Comparison of ENCODE assay signal across 1 cellular context in genomic region chr9:129558551-129559505, GRCh38.
A peak's percentile ranks its signal among the peaks of the same experiment; 100 is the strongest.
TF ChIP-seq lines count a peak whose summit lies in the region.

No MANE protein-coding gene starts in this region.

TF ChIP-seq in HepG2, 621 proteins besides CTCF, POLR2A, EP300 and RAD21 (continued from another document and continues in another):
- TF ChIP-seq PBX2 (CRISPR knock-in tag; IDR thresholded peaks at IDR 0.05) (no peak), GPN1 (CRISPR knock-in tag; IDR thresholded peaks at IDR 0.05; ENCODE audit: borderline replicate concordance) (0 out of 2 replicates have a peak, but pooled peaks have one; percentile 26), SETDB1 (CRISPR knock-in tag; IDR thresholded peaks at IDR 0.05; ENCODE audit: borderline replicate concordance) (0 out of 2 replicates have a peak, but pooled peaks have one; percentile 34), ZNF749 (CRISPR knock-in tag; IDR thresholded peaks at IDR 0.05; ENCODE audit: borderline replicate concordance) (peak; percentile 96), SMAD3 (CRISPR knock-in tag; IDR thresholded peaks at IDR 0.05) (peak; percentile 83), SIX1 (CRISPR knock-in tag; IDR thresholded peaks at IDR 0.05; ENCODE audit: borderline replicate concordance) (peak; percentile 62), ZNF543 (CRISPR knock-in tag; IDR thresholded peaks at IDR 0.05) (peak; percentile 87), ZNF251 (CRISPR knock-in tag; IDR thresholded peaks at IDR 0.05) (peak; percentile 66; the same call in 1 of the 2 replicates), ZNF547 (CRISPR knock-in tag; IDR thresholded peaks at IDR 0.05) (peak; percentile 79; the same call in 1 of the 2 replicates), TRAFD1 (CRISPR knock-in tag; IDR thresholded peaks at IDR 0.05; ENCODE audit: borderline replicate concordance) (no peak), ZNF572 (CRISPR knock-in tag; IDR thresholded peaks at IDR 0.05) (peak; percentile 38; the same call in 1 of the 2 replicates), SMAD9 (CRISPR knock-in tag; IDR thresholded peaks at IDR 0.05) (peak; percentile 79; the same call in 1 of the 2 replicates), ARHGAP35 (CRISPR knock-in tag; IDR thresholded peaks at IDR 0.05; ENCODE audit: borderline replicate concordance) (no peak), ZNF180 (CRISPR knock-in tag; IDR thresholded peaks at IDR 0.05; ENCODE audit: borderline replicate concordance, low read depth) (no peak), MAFF (IDR thresholded peaks at IDR 0.05; ENCODE audit: low read depth, low read length) (no peak), ZNF205 (CRISPR knock-in tag; IDR thresholded peaks at IDR 0.05) (peak; percentile 83), ZNF326 (CRISPR knock-in tag; IDR thresholded peaks at IDR 0.05; ENCODE audit: borderline replicate concordance) (no peak; the same call in 1 of the 2 replicates), ZNF407 (CRISPR knock-in tag; IDR thresholded peaks at IDR 0.05; ENCODE audit: not compliant biosample characterization) (peak; percentile 70), SNAPC5 (CRISPR knock-in tag; IDR thresholded peaks at IDR 0.05; ENCODE audit: borderline replicate concordance) (peak; percentile 97), ZNF629 (CRISPR knock-in tag; conservative IDR thresholded peaks at IDR 0.05) (peak; percentile 75), MLLT10 (CRISPR knock-in tag; IDR thresholded peaks at IDR 0.05) (no peak), ZNF431 (CRISPR knock-in tag; IDR thresholded peaks at IDR 0.05; ENCODE audit: borderline replicate concordance, low read depth) (0 out of 2 replicates have a peak, but pooled peaks have one; percentile 54), YEATS4 (CRISPR knock-in tag; IDR thresholded peaks at IDR 0.05; ENCODE audit: borderline replicate concordance) (peak; percentile 75; the same call in 1 of the 2 replicates), ELK4 (CRISPR knock-in tag; IDR thresholded peaks at IDR 0.05; ENCODE audit: borderline replicate concordance) (no peak; the same call in 1 of the 2 replicates), PRPF4 (IDR thresholded peaks at IDR 0.05; ENCODE audit: low read depth, low read length, poor library complexity, severe bottlenecking) (no peak), MLX (CRISPR knock-in tag; IDR thresholded peaks at IDR 0.05) (peak; percentile 98), SALL2 (CRISPR knock-in tag; IDR thresholded peaks at IDR 0.05) (peak; percentile 87), POLR2G (IDR thresholded peaks at IDR 0.05; ENCODE audit: low read depth, low read length) (peak; percentile 67), THAP11 (CRISPR knock-in tag; IDR thresholded peaks at IDR 0.05) (peak; percentile 75), HMGXB4 (CRISPR knock-in tag; IDR thresholded peaks at IDR 0.05; ENCODE audit: borderline replicate concordance in 1 of 2, low read depth in 1 of 2) (peak in 1 of 2 experiments; percentile 51; a peak in 1 of 4 replicates), SP2 (CRISPR knock-in tag; IDR thresholded peaks at IDR 0.05) (peak; percentile 25; the same call in 1 of the 2 replicates), ZSCAN31 (CRISPR knock-in tag; IDR thresholded peaks at IDR 0.05; ENCODE audit: low read depth) (peak; percentile 78), FOXP4 (CRISPR knock-in tag; IDR thresholded peaks at IDR 0.05) (peak; percentile 85), SKIL (CRISPR knock-in tag; IDR thresholded peaks at IDR 0.05; ENCODE audit: borderline replicate concordance) (peak; percentile 97), ARNT (IDR thresholded peaks at IDR 0.05) (no peak), STAT5B (CRISPR knock-in tag; IDR thresholded peaks at IDR 0.05) (0 out of 2 replicates have a peak, but pooled peaks have one; percentile 67)
